8 cellular contexts compared by ENCODE assay signal in genomic region chr19:38375098-38375493, GRCh38. TPM values are rescaled to one million over a fixed set of nuclear protein-coding genes. Genes with fewer than 3 reads are reported as not detected.
DNase-seq lines count a peak whose midpoint lies in the region; ATAC-seq and TF ChIP-seq lines count a peak whose summit lies in the region.

No MANE protein-coding gene starts in this region.

- H3K9me3 ChIP-seq in Panc1 (ENCODE audit: control insufficient read depth, insufficient read depth, low read depth, low read length): no peaks in the 10 kb centered on the region

- H3K36me3 ChIP-seq in Panc1 (ENCODE audit: control insufficient read depth, insufficient read depth, low read length): peaks cover 4% of the 10 kb centered on the region; the same call in 1 of the 2 replicates

- intact Hi-C loops in Panc1 (cut with micrococcal nuclease; ENCODE audit: unreplicated experiment): no loop called here

- peak overlapping the region; percentile 99 for H3K4me3 Mint-ChIP-seq in neural crest cell

- POLR2A ChIA-PET in Panc1 (lab: Charles Lee): no interaction called here

- ATAC-seq in Panc1: peak; percentile 10

- H3K9me3 Mint-ChIP-seq in neural crest cell: no peaks in the 10 kb centered on the region

- H3K27ac Mint-ChIP-seq in neural crest cell (ENCODE audit: unreplicated experiment): peak overlapping the region; percentile 98

- TF ChIP-seq CTCF in Panc1 (IDR thresholded peaks at IDR 0.05): no peak
- no peak for TF ChIP-seq CTCF in neural crest cell (conservative IDR thresholded peaks at IDR 0.05)

- peak overlapping the region; percentile 91 for H3K27ac ChIP-seq in Panc1 (ENCODE audit: low read length)
- peak overlapping the region; percentile 77 for H3K27ac ChIP-seq in epithelial cell of prostate

- H3K4me1 Mint-ChIP-seq in neural crest cell: peaks cover 24% of the 10 kb centered on the region

- in situ Hi-C loops in Panc1 (cut with HindIII; ENCODE audit: low pct_unique_long_range_greater_than_20kb, low sequenced_read_pairs): no loop called here

- H3K4me1 ChIP-seq in Panc1 (ENCODE audit: control insufficient read depth, insufficient read depth, low read length): peaks cover 10% of the 10 kb centered on the region

- no peaks in the 10 kb centered on the region for H3K27me3 ChIP-seq in Panc1 (ENCODE audit: control insufficient read depth, insufficient read depth, low read length)

- H3K27me3 Mint-ChIP-seq in neural crest cell (ENCODE audit: low read depth): peaks cover 20% of the 10 kb centered on the region

- CTCF ChIA-PET in Panc1 (lab: Charles Lee): no interaction called here

- no peak for DNase-seq in Panc1 (ENCODE audit: low read depth, low spot score)
- DNase-seq in epithelial cell of prostate (ENCODE audit: low read depth, low spot score): no peak
- DNase-seq in neural crest cell (ENCODE audit: low read depth, low spot score): peak; percentile 10
- DNase-seq in RKO (ENCODE audit: low spot score): no peak
- DNase-seq in SW 1271 (lab: John Stamatoyannopoulos, UW): no peak
- DNase-seq in MV-4-11 (lab: John Stamatoyannopoulos, UW): no peak
- no peak for DNase-seq in COLO668 (lab: John Stamatoyannopoulos, UW; ENCODE audit: unreplicated experiment)

- peak overlapping the region; percentile 96 for H3K4me3 ChIP-seq in GM08714 (ENCODE audit: low read length)
- peak overlapping the region; percentile 85 to 87 for H3K4me3 ChIP-seq in Panc1 (ENCODE audit: low read depth in 2 of 2, low read length in 2 of 2)

- BruUV-seq in Panc1 (replicated peaks; lab: Mats Ljungman, UMichigan): no TSS peak

- H3K36me3 Mint-ChIP-seq in neural crest cell (ENCODE audit: low read depth): peaks cover 6% of the 10 kb centered on the region

RNA-seq across cellular contexts. Expression of gene PSMD8, which starts 0.7 kb away (rescaled TPM):
- 388 TPM for total RNA-seq in Panc1 (2021; ENCODE audit: unreplicated experiment)
- 462 TPM for polyA plus RNA-seq in Panc1 (2012; ENCODE audit: insufficient read length)
- total RNA-seq in neural crest cell: 186 and 190 TPM in 2 replicates

RNA-seq across cellular contexts. Expression of gene GGN, which starts 12.7 kb away (rescaled TPM):
- 1.4 TPM for total RNA-seq in Panc1 (2021; ENCODE audit: unreplicated experiment)
- polyA plus RNA-seq in Panc1 (2012; ENCODE audit: insufficient read length): 4.2 TPM
- 1.4 and 2.2 TPM in 2 replicates for total RNA-seq in neural crest cell

RNA-seq across cellular contexts. Expression of gene SPRED3, which starts 13.4 kb away (rescaled TPM):
- 3.8 TPM for total RNA-seq in Panc1 (2021; ENCODE audit: unreplicated experiment)
- polyA plus RNA-seq in Panc1 (2012; ENCODE audit: insufficient read length): 3.0 TPM
- 11.2 and 12.0 TPM in 2 replicates for total RNA-seq in neural crest cell

RNA-seq across cellular contexts. Expression of gene FAM98C, which starts 27.8 kb away (rescaled TPM):
- total RNA-seq in Panc1 (2021; ENCODE audit: unreplicated experiment): 24.7 TPM
- polyA plus RNA-seq in Panc1 (2012; ENCODE audit: insufficient read length): 32.6 TPM
- total RNA-seq in neural crest cell: 10.6 and 11.8 TPM in 2 replicates

RNA-seq across cellular contexts. Expression of gene CATSPERG, which starts 39.5 kb away (rescaled TPM):
- 8.9 TPM for total RNA-seq in Panc1 (2021; ENCODE audit: unreplicated experiment)
- 0.67 TPM for polyA plus RNA-seq in Panc1 (2012; ENCODE audit: insufficient read length)
- total RNA-seq in neural crest cell: 5.0 and 6.0 TPM in 2 replicates
